9 cellular contexts compared by ENCODE assay signal in genomic region chr5:149172261-149172660, GRCh38. TPM values are rescaled to one million over a fixed set of nuclear protein-coding genes. Genes with fewer than 3 reads are reported as not detected.
DNase-seq lines count a peak whose midpoint lies in the region; ATAC-seq and TF ChIP-seq lines count a peak whose summit lies in the region.
"Had no signal": no experiment of that assay in that cellular context is flagged by ENCODE, and none has a peak within 500 bp of the region (broad histone marks: within the 10 kb centered on the region; RNA-seq: fewer than 3 reads in every experiment).

No MANE protein-coding gene starts in this region.

- no peaks in the 10 kb centered on the region for H3K4me1 ChIP-seq in testis

- intact Hi-C loops in testis (cut with DNase I; ENCODE audit: low total_unique reads) = no loop called here

- 63 to 71% methylated on average over 4 of the region's 4 CpGs for WGBS in testis, 2 donors

- H3K27ac ChIP-seq in testis = no peak overlapping the region

- no peaks in the 10 kb centered on the region for H3K36me3 ChIP-seq in testis (ENCODE audit: low read depth, missing control alignments)

- ATAC-seq in GM21381 (IDR thresholded peaks at IDR 0.05; ENCODE audit: unreplicated experiment) (peak; percentile 72), HG02571 (IDR thresholded peaks at IDR 0.05; ENCODE audit: unreplicated experiment) (no peak)

- no peaks in the 10 kb centered on the region for H3K9me3 ChIP-seq in testis

- no peak for TF ChIP-seq POLR2A in testis (IDR thresholded peaks at IDR 0.05)

- TF ChIP-seq CTCF in fibroblast of pulmonary artery (IDR thresholded peaks at IDR 0.05; ENCODE audit: low read length, missing control alignments) (no peak), testis (IDR thresholded peaks at IDR 0.05) (no peak)

- no peaks in the 10 kb centered on the region for H3K27me3 ChIP-seq in testis

- peak; percentile 92 for DNase-seq in EH (ENCODE audit: low read depth)
- peak; percentile 95 for DNase-seq in LHCN-M2 (ENCODE audit: low read depth)
- peak; percentile 49 for DNase-seq in fibroblast of pulmonary artery (ENCODE audit: low read depth)
- no peak for DNase-seq in NCI-H2227 treated with DMSO at 0.1 percent for 48 hours (lab: John Stamatoyannopoulos, UW)
- no peak for DNase-seq in NCI-H1105 (lab: John Stamatoyannopoulos, UW)
- DNase-seq in testis = no peak
- DNase-seq: activated naive CD4-positive, alpha-beta T cell treated with anti-CD3 and anti-CD28 coated beads, Interleukin-2, amount 10 ng/mL, durations not matched to agents 7 days and 5 days had no signal

- H3K4me3 ChIP-seq in fibroblast of pulmonary artery (replicated peaks; ENCODE audit: low read depth, low read length) (no peak overlapping the region), testis (no peak overlapping the region)

RNA-seq across cellular contexts. Expression of gene ABLIM3, which starts 31.0 kb away (rescaled TPM):
- total RNA-seq in LHCN-M2 (2014; rRNA removed) (75.1 and 75.5 TPM in 2 replicates), testis (1 to 10 TPM; 5.6 to 7.6 TPM)
- polyA plus RNA-seq in LHCN-M2 (2012) = 55.7 TPM
- polyA plus RNA-seq in testis (ENCODE audit: insufficient read depth, low read depth, low replicate concordance) = 8.9 TPM

Comparison
In these comparisons a context has a peak if more than half of its experiments do, and no peak if none do; other contexts are left out.
1. DNase-seq: peak in EH (single experiment), LHCN-M2 (single experiment) and fibroblast of pulmonary artery (single experiment); none in NCI-H2227 treated with DMSO at 0.1 percent for 48 hours (single experiment), NCI-H1105 (single experiment) and testis (single experiment).